Comparison of ENCODE assay signal across 15 cellular contexts in the genomic region with DNA sequence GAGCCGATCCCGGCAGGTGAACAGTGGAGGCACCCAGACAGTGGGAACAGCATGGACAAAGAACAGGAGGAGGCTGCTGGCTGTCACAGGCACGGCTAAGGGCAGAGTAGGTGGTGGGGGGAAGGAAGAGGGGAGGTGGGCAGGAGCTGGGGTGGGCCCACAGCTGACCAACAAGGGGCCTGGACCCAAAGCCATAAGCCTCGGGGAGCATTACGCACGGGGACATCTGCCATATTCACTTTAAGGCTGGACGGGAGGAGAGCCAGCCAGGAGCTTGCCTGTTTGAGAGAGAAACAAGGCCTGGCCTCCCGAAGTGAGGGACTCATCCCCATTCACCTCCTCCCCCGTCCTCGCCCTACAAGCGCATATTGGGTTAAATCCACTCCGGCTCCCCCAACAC. TPM values are rescaled to one million over a fixed set of nuclear protein-coding genes. Genes with fewer than 3 reads are reported as not detected.
A peak's percentile ranks its signal among the peaks of the same experiment; 100 is the strongest.
DNase-seq lines count a peak whose midpoint lies in the region; ATAC-seq, FAIRE-seq and TF ChIP-seq lines count a peak whose summit lies in the region.
"Had no signal": no experiment of that assay in that cellular context is flagged by ENCODE, and none has a peak within 500 bp of the region (broad histone marks: within the 10 kb centered on the region; RNA-seq: fewer than 3 reads in every experiment).

No MANE protein-coding gene starts in this region.

- no peaks in the 10 kb centered on the region for H3K27me3 ChIP-seq in left ventricle myocardium inferior (ENCODE audit: low read depth)
- no peaks in the 10 kb centered on the region for H3K27me3 ChIP-seq in osteoblast (ENCODE audit: insufficient read depth, low read length)

- H3K27ac ChIP-seq in left ventricle myocardium inferior (replicated peaks), result no peak overlapping the region
- no peak overlapping the region for H3K27ac ChIP-seq in osteoblast (ENCODE audit: low read depth, low read length)
- H3K27ac ChIP-seq: 22Rv1 had no signal

- no peaks in the 10 kb centered on the region for H3K79me2 ChIP-seq in osteoblast (ENCODE audit: insufficient read depth, low read length)

- H4K20me1 ChIP-seq in osteoblast (ENCODE audit: insufficient read depth, low read length), result no peaks in the 10 kb centered on the region

- H3K4me1 ChIP-seq in left ventricle myocardium inferior (no peaks in the 10 kb centered on the region), osteoblast (ENCODE audit: insufficient read depth, low read length) (no peaks in the 10 kb centered on the region)

- H3K9me3 ChIP-seq in left ventricle myocardium inferior (replicated peaks) (no peaks in the 10 kb centered on the region), osteoblast (ENCODE audit: low read depth, low read length) (no peaks in the 10 kb centered on the region)

- no peak for TF ChIP-seq CTCF in left ventricle myocardium inferior (IDR thresholded peaks at IDR 0.05; ENCODE audit: borderline replicate concordance)
- no peak for TF ChIP-seq CTCF in osteoblast (IDR thresholded peaks at IDR 0.05; ENCODE audit: extremely low read depth, low read depth, low read length)

- H3K4me2 ChIP-seq in osteoblast (ENCODE audit: insufficient read depth, low read length), result no peak overlapping the region
- H3K4me2 ChIP-seq: GM23338 had no signal

- ATAC-seq in Right ventricle myocardium inferior, result peak; percentile 2
- ATAC-seq in left lobe of liver, result peak; percentile 9
- ATAC-seq in HG02973 (IDR thresholded peaks at IDR 0.05; ENCODE audit: unreplicated experiment), result no peak
- ATAC-seq: GM12878, GM23338 had no signal

- intact Hi-C loops in Right ventricle myocardium inferior (cut with DNase I), result no loop called here
- intact Hi-C loops in left ventricle myocardium inferior (cut with micrococcal nuclease), result no loop called here

- DNase-seq in Right ventricle myocardium inferior (ENCODE audit: missing footprints), result no peak
- DNase-seq in left ventricle myocardium inferior, result no peak
- no peak for DNase-seq in HTR-8/SVneo (ENCODE audit: insufficient read length, low spot score)
- no peak for DNase-seq in left lobe of liver (ENCODE audit: low spot score)
- DNase-seq in osteoblast (ENCODE audit: insufficient read length, low spot score, missing footprints), result peak; percentile 73
- DNase-seq in inferior parietal cortex (ENCODE audit: extremely low spot score), result no peak
- DNase-seq in superior temporal gyrus (ENCODE audit: extremely low spot score), result no peak
- DNase-seq: DMS79, H7 had no signal

- no peak overlapping the region for H2AFZ ChIP-seq in osteoblast (ENCODE audit: low read length)
- H2AFZ ChIP-seq: GM23338 had no signal

- H3K4me3 ChIP-seq in left ventricle myocardium inferior (no peak overlapping the region), osteoblast (ENCODE audit: insufficient read depth, low read length) (no peak overlapping the region)
- H3K4me3 ChIP-seq: GM12878, GM23338 had no signal

- H3K36me3 ChIP-seq in left ventricle myocardium inferior, result peaks cover 50% of the 10 kb centered on the region
- no peaks in the 10 kb centered on the region for H3K36me3 ChIP-seq in osteoblast (ENCODE audit: insufficient read depth, low read length)

- FAIRE-seq in HTR-8/SVneo (lab: Jason Lieb, UNC), result peak; percentile 33
- FAIRE-seq: GM12878 had no signal

RNA-seq across cellular contexts. Expression of gene HAP1, which starts 19.6 kb away (rescaled TPM):
- total RNA-seq in Right ventricle myocardium inferior (0.14 TPM), left ventricle myocardium inferior (0.14 TPM), left lobe of liver (not detected), osteoblast (under 0.01 TPM in 1 of 2 replicates, not detected in the other)
- total RNA-seq: GM12878 had no signal

RNA-seq across cellular contexts. Expression of gene JUP, which starts 32.4 kb away (rescaled TPM):
- total RNA-seq in Right ventricle myocardium inferior (192 TPM), left ventricle myocardium inferior (160 TPM), left lobe of liver (72.5 TPM), osteoblast (18.0 and 24.2 TPM in 2 replicates)

RNA-seq across cellular contexts. Expression of gene GAST, which starts 41.9 kb away (rescaled TPM):
- total RNA-seq in Right ventricle myocardium inferior (not detected), left ventricle myocardium inferior (not detected), left lobe of liver (not detected), osteoblast (not detected in 2 replicates)
- total RNA-seq: A673, G401, GM12878, GM23338, H7 had no signal

RNA-seq across cellular contexts. Expression of gene P3H4, which starts 57.7 kb away (rescaled TPM):
- total RNA-seq in Right ventricle myocardium inferior (7.8 TPM), left ventricle myocardium inferior (6.0 TPM), left lobe of liver (3.3 TPM), osteoblast (59.7 and 66.6 TPM in 2 replicates)

RNA-seq across cellular contexts. Expression of gene FKBP10, which starts 58.7 kb away (rescaled TPM):
- total RNA-seq in Right ventricle myocardium inferior, result 11.7 TPM
- 10.4 TPM for total RNA-seq in left ventricle myocardium inferior
- total RNA-seq in left lobe of liver, result 5.1 TPM
- 387 and 396 TPM in 2 replicates for total RNA-seq in osteoblast
